31 cellular contexts compared by ENCODE assay signal in genomic region chr6:168021581-168021980, GRCh38. TPM values are rescaled to one million over a fixed set of nuclear protein-coding genes. Genes with fewer than 3 reads are reported as not detected.
"Had no signal": no experiment of that assay in that cellular context is flagged by ENCODE, and none has a peak within 500 bp of the region (broad histone marks: within the 10 kb centered on the region; RNA-seq: fewer than 3 reads in every experiment).

No MANE protein-coding gene starts in this region.

- H3K27ac Mint-ChIP-seq: endodermal cell; immature natural killer cell; naive thymus-derived CD8-positive, alpha-beta T cell; stimulated activated naive B cell treated with anti-CD40 and anti-IgM and Interleukin-4, amounts not matched to agents 10 μg/mL and 1 μg/mL and 100 μg/mL, for 72 hours; stimulated activated naive CD8-positive, alpha-beta T cell treated with anti-CD3 and anti-CD28 coated beads, Interleukin-15, Interleukin-2, amounts not matched to agents 100 ng/mL and 50 ng/mL, for 24 hours had no signal

- H3K4me1 ChIP-seq: lower lobe of right lung, psoas muscle, upper lobe of right lung, uterus had no signal

- H3K36me3 ChIP-seq: heart right ventricle, lower lobe of right lung, ovary, right lobe of liver, suprapubic skin, transverse colon, upper lobe of right lung, uterus had no signal

- DNase-seq: cerebellar nuclear complex; dorsolateral prefrontal cortex; effector CD8-positive, alpha-beta T cell; endodermal cell; foreskin melanocyte; glutamatergic neuron; heart right ventricle; hypothalamus; immature natural killer cell; left ventricle myocardium superior; lower lobe of right lung; naive thymus-derived CD8-positive, alpha-beta T cell; occipital lobe; ovary; psoas muscle; retina; right lobe of liver; stimulated activated CD4-positive, alpha-beta T cell treated with anti-CD3 and anti-CD28 coated beads, Interleukin-2, amount 100 ng/mL, for 24 hours; stimulated activated CD4-positive, alpha-beta T cell treated with anti-CD3 and anti-CD28 coated beads, Interleukin-4, amount 100 ng/mL, for 4 hours; stimulated activated naive B cell treated with anti-CD40 and anti-IgM and Interleukin-4, amounts not matched to agents 10 μg/mL and 1 μg/mL and 100 μg/mL, for 72 hours; transverse colon; upper lobe of right lung; uterus had no signal

- H3K27ac ChIP-seq: dorsolateral prefrontal cortex, epithelial cell of prostate, heart right ventricle, lower lobe of right lung, ovary, psoas muscle, right lobe of liver, suprapubic skin, transverse colon, upper lobe of right lung, uterus had no signal

- H3K9me3 Mint-ChIP-seq: endodermal cell, immature natural killer cell had no signal

- H3K4me1 Mint-ChIP-seq: endodermal cell; immature natural killer cell; naive thymus-derived CD8-positive, alpha-beta T cell; stimulated activated naive B cell treated with anti-CD40 and anti-IgM and Interleukin-4, amounts not matched to agents 10 μg/mL and 1 μg/mL and 100 μg/mL, for 72 hours had no signal

- H3K4me3 Mint-ChIP-seq: endodermal cell; immature natural killer cell; naive thymus-derived CD8-positive, alpha-beta T cell; stimulated activated naive B cell treated with anti-CD40 and anti-IgM and Interleukin-4, amounts not matched to agents 10 μg/mL and 1 μg/mL and 100 μg/mL, for 72 hours; stimulated activated naive CD8-positive, alpha-beta T cell treated with anti-CD3 and anti-CD28 coated beads, Interleukin-15, Interleukin-2, amounts not matched to agents 100 ng/mL and 50 ng/mL, for 24 hours had no signal

- H3K27me3 ChIP-seq: heart right ventricle, ovary, right lobe of liver, transverse colon, upper lobe of right lung, uterus had no signal

- H3K4me3 ChIP-seq: dorsolateral prefrontal cortex, heart right ventricle, lower lobe of right lung, ovary, psoas muscle, right lobe of liver, suprapubic skin, transverse colon, upper lobe of right lung, uterus had no signal

- H3K9me3 ChIP-seq: heart right ventricle, lower lobe of right lung, ovary, psoas muscle, right lobe of liver, suprapubic skin, transverse colon, upper lobe of right lung, uterus had no signal

- ATAC-seq: esophagus mucosa; heart right ventricle; left ventricle myocardium superior; lower lobe of right lung; naive thymus-derived CD8-positive, alpha-beta T cell; psoas muscle; right lobe of liver; stimulated activated naive B cell treated with anti-CD40 and anti-IgM and Interleukin-4, amounts not matched to agents 10 μg/mL and 1 μg/mL and 100 μg/mL, for 72 hours; upper lobe of right lung had no signal

RNA-seq across cellular contexts. Expression of gene KIF25, which starts 24.1 kb away (rescaled TPM):
- total RNA-seq: esophagus mucosa; left ventricle myocardium superior; myocyte; naive thymus-derived CD8-positive, alpha-beta T cell; occipital lobe; transverse colon had no signal
- polyA plus RNA-seq: fibroblast of lung; immature natural killer cell; keratinocyte; naive thymus-derived CD8-positive, alpha-beta T cell; neural cell had no signal

RNA-seq across cellular contexts. Expression of gene FRMD1, which starts 57.4 kb away (rescaled TPM):
- total RNA-seq: endodermal cell; esophagus mucosa; fibroblast of lung; lower lobe of right lung; myocyte; naive thymus-derived CD8-positive, alpha-beta T cell; occipital lobe had no signal
- polyA plus RNA-seq: fibroblast of lung; immature natural killer cell; keratinocyte; naive thymus-derived CD8-positive, alpha-beta T cell; neural cell had no signal
